Comparison of ENCODE assay signal across 8 cellular contexts in the genomic region with DNA sequence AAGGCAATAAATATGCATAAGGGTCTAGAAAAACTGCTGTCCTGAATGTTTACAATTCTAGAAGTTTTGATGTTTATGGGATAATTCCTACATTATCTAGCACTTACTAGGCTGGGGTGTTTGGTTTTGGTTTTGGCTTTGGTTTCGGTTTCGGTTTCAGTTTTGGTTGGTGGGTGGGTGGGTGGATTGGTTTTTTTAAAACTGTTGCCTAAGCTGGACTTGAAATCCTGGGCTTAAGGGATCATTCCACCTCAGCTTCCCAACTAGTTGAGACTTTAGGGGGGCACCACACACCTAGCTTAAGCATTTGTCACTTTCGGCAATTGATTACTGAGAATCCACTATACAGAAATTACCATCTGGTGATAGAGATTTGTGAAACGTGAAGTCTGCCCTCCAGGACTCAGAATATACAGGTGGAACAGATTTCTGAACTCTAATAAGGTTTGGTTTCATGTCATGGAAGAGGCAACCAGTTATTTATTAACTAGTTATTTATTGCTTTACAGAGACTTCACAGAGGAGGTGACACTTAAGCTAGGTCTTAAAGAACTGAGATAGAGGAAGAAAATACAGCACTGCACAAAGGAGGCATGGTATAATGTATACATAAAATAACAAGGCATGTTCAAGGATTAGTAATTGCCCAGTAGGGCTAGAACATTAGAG.
DNase-seq lines count a peak whose midpoint lies in the region; ATAC-seq and TF ChIP-seq lines count a peak whose summit lies in the region.

No MANE protein-coding gene starts in this region.

- 79 to 87% methylated on average over 4 of the region's 4 CpGs for WGBS in lower leg skin, 2 donors

- DNase-seq in SW480 (ENCODE audit: low spot score) (peak; percentile 6), hepatic stellate cell (ENCODE audit: low spot score) (peak; percentile 26), lower leg skin (ENCODE audit: low spot score in 2 of 2) (no peak), SIG-M5 treated with dmso at 0.1 percent for 504 hours (lab: John Stamatoyannopoulos, UW; ENCODE audit: unreplicated experiment) (no peak)

- no peak for TF ChIP-seq POLR2A in lower leg skin (IDR thresholded peaks at IDR 0.05)

- TF ChIP-seq CTCF in 22Rv1 (IDR thresholded peaks at IDR 0.05) (no peak), lower leg skin (IDR thresholded peaks at IDR 0.05) (no peak)

- H3K27ac ChIP-seq in 22Rv1 = peak overlapping the region; percentile 63

- no peak overlapping the region for H3K4me3 ChIP-seq in lower leg skin (ENCODE audit: low read depth, poor library complexity, severe bottlenecking)

- ATAC-seq in GM19452 (IDR thresholded peaks at IDR 0.05; ENCODE audit: unreplicated experiment) = peak; percentile 58
- no peak for ATAC-seq in GM18858 (IDR thresholded peaks at IDR 0.05; ENCODE audit: unreplicated experiment)
- no peak for ATAC-seq in GM18519 (IDR thresholded peaks at IDR 0.05; ENCODE audit: low FRiP score, unreplicated experiment)

- intact Hi-C loops in lower leg skin (cut with DNase I; ENCODE audit: low total_unique reads) = no loop called here

Comparison
In these comparisons a context has a peak if more than half of its experiments do, and no peak if none do; other contexts are left out.
1. DNase-seq: peak in SW480 (single experiment) and hepatic stellate cell (single experiment); none in lower leg skin (0 of 2) and SIG-M5 treated with dmso at 0.1 percent for 504 hours (single experiment).